ENCODE assay signal across 29 cellular contexts in the genomic region with DNA sequence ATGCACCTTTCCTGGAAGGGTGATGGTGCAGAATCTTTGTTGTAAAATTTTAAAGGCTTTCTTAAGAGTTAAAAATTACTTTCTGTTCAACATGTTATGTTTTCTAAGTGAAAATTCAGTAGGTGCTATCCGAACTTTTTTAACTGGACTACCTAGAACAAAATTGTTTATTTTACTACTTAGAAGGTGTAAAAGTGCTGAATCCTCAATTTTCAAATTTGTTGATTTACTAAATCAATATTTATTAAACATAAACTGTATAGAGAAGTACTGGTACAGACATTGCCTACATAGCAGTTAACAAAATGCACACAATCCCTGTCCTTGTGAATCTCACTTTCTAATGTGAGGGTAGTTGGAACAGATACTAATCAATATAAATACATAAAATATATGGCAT.
"Had no signal": no experiment of that assay in that cellular context is flagged by ENCODE, and none has a peak within 500 bp of the region (broad histone marks: within the 10 kb centered on the region; RNA-seq: fewer than 3 reads in every experiment).

No MANE protein-coding gene starts in this region.

- H3K9me3 Mint-ChIP-seq: dendritic cell treated with granulocyte-macrophage colony-stimulating factor and Interleukin-4, amounts not matched to agents 40 ng/mL and 50 ng/mL, for 4 days; endodermal cell had no signal

- H3K4me1 ChIP-seq: colonic mucosa, esophagus muscularis mucosa, esophagus squamous epithelium, foreskin keratinocyte, gastrocnemius medialis, gastroesophageal sphincter, heart left ventricle, heart right ventricle had no signal

- H3K36me3 ChIP-seq: colonic mucosa, esophagus muscularis mucosa, esophagus squamous epithelium, gastrocnemius medialis, gastroesophageal sphincter, heart left ventricle, heart right ventricle had no signal

- H3K4me3 Mint-ChIP-seq: dendritic cell treated with granulocyte-macrophage colony-stimulating factor and Interleukin-4, amounts not matched to agents 40 ng/mL and 50 ng/mL, for 4 days; effector memory CD8-positive, alpha-beta T cell; endodermal cell had no signal

- H3K27ac Mint-ChIP-seq: dendritic cell treated with granulocyte-macrophage colony-stimulating factor and Interleukin-4, amounts not matched to agents 40 ng/mL and 50 ng/mL, for 4 days; effector memory CD8-positive, alpha-beta T cell; endodermal cell had no signal

- H3K27ac ChIP-seq: colonic mucosa, coronary artery, dorsolateral prefrontal cortex, epithelial cell of prostate, esophagus muscularis mucosa, esophagus squamous epithelium, foreskin keratinocyte, gastrocnemius medialis, gastroesophageal sphincter, heart left ventricle, heart right ventricle had no signal

- H3K4me3 ChIP-seq: colonic mucosa, coronary artery, dorsolateral prefrontal cortex, esophagus muscularis mucosa, esophagus squamous epithelium, gastrocnemius medialis, gastroesophageal sphincter, heart left ventricle, heart right ventricle had no signal

- H3K27me3 Mint-ChIP-seq: effector memory CD8-positive, alpha-beta T cell had no signal

- DNase-seq: colonic mucosa; cortex of kidney; dermis blood vessel endothelial cell; dorsolateral prefrontal cortex; effector CD4-positive, alpha-beta T cell; effector CD8-positive, alpha-beta T cell; effector memory CD4-positive, alpha-beta T cell; effector memory CD8-positive, alpha-beta T cell; endodermal cell; erythroblast; esophagus squamous epithelium; foreskin fibroblast; foreskin keratinocyte; foreskin melanocyte; gastrocnemius medialis; glutamatergic neuron; head of caudate nucleus; heart left ventricle; heart right ventricle had no signal

- ATAC-seq: effector memory CD8-positive, alpha-beta T cell; esophagus mucosa; foreskin keratinocyte; gastrocnemius medialis; gastroesophageal sphincter; heart left ventricle; heart right ventricle had no signal

- H3K27me3 ChIP-seq: colonic mucosa, esophagus squamous epithelium, gastrocnemius medialis, gastroesophageal sphincter had no signal

- FAIRE-seq: colon, endometrium, endothelial cell of umbilical vein, frontal cortex had no signal

- H3K9me3 ChIP-seq: colonic mucosa, esophagus muscularis mucosa, esophagus squamous epithelium, gastrocnemius medialis, gastroesophageal sphincter, heart left ventricle, heart right ventricle had no signal
